In genomic region chr7:55066479-55066878, GRCh38 we compare ENCODE assay signal across 1 cellular context.
TF ChIP-seq lines count a peak whose summit lies in the region.

No MANE protein-coding gene starts in this region.

TF ChIP-seq in IMR-90, 13 proteins besides CTCF, POLR2A, EP300 and RAD21 (continued from another document):
- TF ChIP-seq USF2 (IDR thresholded peaks at IDR 0.05; ENCODE audit: low read depth, low read length) (no peak), FOS (IDR thresholded peaks at IDR 0.05; ENCODE audit: low read depth, low read length) (no peak), ELK1 (IDR thresholded peaks at IDR 0.05; ENCODE audit: borderline replicate concordance, low read depth, low read length) (no peak), NFE2L2 (IDR thresholded peaks at IDR 0.05; ENCODE audit: low read depth, low read length) (no peak), CEBPB (IDR thresholded peaks at IDR 0.05; ENCODE audit: low read depth, low read length) (no peak), MAZ (IDR thresholded peaks at IDR 0.05; ENCODE audit: borderline replicate concordance, low read depth, low read length) (no peak), RCOR1 (IDR thresholded peaks at IDR 0.05; ENCODE audit: insufficient replicate concordance, low read length) (no peak), SMC3 (IDR thresholded peaks at IDR 0.05; ENCODE audit: low read depth, low read length) (no peak), RFX5 (IDR thresholded peaks at IDR 0.05; ENCODE audit: low read depth, low read length) (no peak)
TF ChIP-seq in IMR-90: peak in this region for 0.
